Comparison of ENCODE assay signal across 24 cellular contexts in genomic region chr4:82692101-82692780, GRCh38.
DNase-seq lines count a peak whose midpoint lies in the region; ATAC-seq and TF ChIP-seq lines count a peak whose summit lies in the region.
"Had no signal": no experiment of that assay in that cellular context is flagged by ENCODE, and none has a peak within 500 bp of the region (broad histone marks: within the 10 kb centered on the region; RNA-seq: fewer than 3 reads in every experiment).

No MANE protein-coding gene starts in this region.

- H3K23ac ChIP-seq in neuronal stem cell (ENCODE audit: low read depth, low read length, poor library complexity) = peak overlapping the region; percentile 38

- no peak overlapping the region for H4K91ac ChIP-seq in neuronal stem cell (ENCODE audit: low read depth, low read length, poor library complexity)

- no peak overlapping the region for H3K14ac ChIP-seq in neuronal stem cell (ENCODE audit: low read length)

- H2BK5ac ChIP-seq in neuronal stem cell (ENCODE audit: low read length) = no peak overlapping the region

- H3K4me3 Mint-ChIP-seq in natural killer cell treated with Interleukin-12 subunit alpha and Interleukin-12 subunit beta and Interleukin-15 and Interleukin-18, amount 100 ng/mL, for 72 hours = no peak overlapping the region
- H3K4me3 Mint-ChIP-seq in natural killer cell = no peak overlapping the region
- H3K4me3 Mint-ChIP-seq: CD4-positive, CD25-positive, alpha-beta regulatory T cell; CD8-positive, alpha-beta T cell; GM23338; H9 had no signal

- H2BK120ac ChIP-seq in neuronal stem cell (ENCODE audit: low read depth, low read length) = no peak overlapping the region

- ATAC-seq in natural killer cell treated with Interleukin-12 subunit alpha and Interleukin-12 subunit beta and Interleukin-15 and Interleukin-18, amount 100 ng/mL, for 72 hours = peak; percentile 24 to 41
- ATAC-seq in natural killer cell (no peak), HG03108 (IDR thresholded peaks at IDR 0.05; ENCODE audit: unreplicated experiment) (no peak), HG02852 (IDR thresholded peaks at IDR 0.05; ENCODE audit: unreplicated experiment) (no peak)
- ATAC-seq: A549; CD8-positive, alpha-beta T cell; GM12878; GM23338; HCT116 had no signal

- no peak overlapping the region for H4K8ac ChIP-seq in neuronal stem cell (ENCODE audit: low read depth, low read length)

- H3K4ac ChIP-seq in neuronal stem cell (ENCODE audit: low read length) = no peak overlapping the region

- H3K4me1 ChIP-seq in BLaER1 treated with 17β-estradiol and CSF1 and Interleukin-3, amounts not matched to agents 10 nM and 100 nM = peaks cover 0 to 14% (median 11%) of the 10 kb centered on the region in 10 experiments; a peak in 16 of 20 replicates
- H3K4me1 ChIP-seq in neuronal stem cell (ENCODE audit: control insufficient read depth in 2 of 2, insufficient read depth in 1 of 2, low read depth in 1 of 2, low read length in 2 of 2) = no peaks in the 10 kb centered on the region
- peaks cover 10 to 15% of the 10 kb centered on the region in 2 donors for H3K4me1 ChIP-seq in thyroid gland
- H3K4me1 ChIP-seq: A549, BE2C had no signal

- H3K36me3 ChIP-seq in BLaER1 treated with 17β-estradiol and CSF1 and Interleukin-3, amounts not matched to agents 10 nM and 100 nM = peaks cover 0 to 5% (median 0%) of the 10 kb centered on the region in 11 experiments; a peak in 3 of 22 replicates
- H3K36me3 ChIP-seq in neuronal stem cell (replicated peaks in 1 of 2; ENCODE audit: control insufficient read depth in 2 of 2, insufficient read depth in 2 of 2, low read length in 2 of 2) (peaks cover 0 to 7% of the 10 kb centered on the region in 2 donors), thyroid gland (no peaks in the 10 kb centered on the region)
- H3K36me3 ChIP-seq: BE2C had no signal

- intact Hi-C loops in natural killer cell (cut with micrococcal nuclease) (no loop called here), thyroid gland (cut with DNase I) (no loop called here)

- H3K18ac ChIP-seq in neuronal stem cell (ENCODE audit: low read length) = no peak overlapping the region

- no peak overlapping the region for H2AFZ ChIP-seq in neuronal stem cell (ENCODE audit: low read length)
- H2AFZ ChIP-seq: GM23338 had no signal

- H3K4me3 ChIP-seq in BLaER1 treated with 17β-estradiol and CSF1 and Interleukin-3, amounts not matched to agents 10 nM and 100 nM = no peak overlapping the region
- H3K4me3 ChIP-seq in neuronal stem cell (ENCODE audit: low read length in 2 of 2) (no peak overlapping the region), thyroid gland (replicated peaks in 1 of 3) (no peak overlapping the region)
- H3K4me3 ChIP-seq: A549, GM12878, GM23338 had no signal

- no peaks in the 10 kb centered on the region for H3K9me3 ChIP-seq in BLaER1 treated with 17β-estradiol and CSF1 and Interleukin-3, amounts not matched to agents 10 nM and 100 nM (replicated peaks in 1 of 11)
- no peaks in the 10 kb centered on the region for H3K9me3 ChIP-seq in neuronal stem cell (replicated peaks in 1 of 2; ENCODE audit: control insufficient read depth in 2 of 2, insufficient read depth in 1 of 2, low read depth in 1 of 2, low read length in 2 of 2)
- no peaks in the 10 kb centered on the region for H3K9me3 ChIP-seq in thyroid gland
- H3K9me3 ChIP-seq: A549, BE2C had no signal

- no CpG with 5 or more reads among the region's 18 CpGs for WGBS in neuronal stem cell (ENCODE audit: extremely low coverage in 2 of 2, insufficient read length in 2 of 2, insufficient replicate concordance in 1 of 2), 2 donors
- 54 to 92% methylated on average over 7 to 8 of the region's 18 CpGs for WGBS in thyroid gland, 2 donors

- peak overlapping the region in 8 of 11 experiments; percentile 47 to 64 (median 60); a peak in 16 of 22 replicates for H3K4me2 ChIP-seq in BLaER1 treated with 17β-estradiol and CSF1 and Interleukin-3, amounts not matched to agents 10 nM and 100 nM
- H3K4me2 ChIP-seq in neuronal stem cell (ENCODE audit: insufficient read depth, low read length, poor library complexity, severe bottlenecking) = no peak overlapping the region
- H3K4me2 ChIP-seq: A549, GM23338 had no signal

- H3K27ac Mint-ChIP-seq in natural killer cell treated with Interleukin-12 subunit alpha and Interleukin-12 subunit beta and Interleukin-15 and Interleukin-18, amount 100 ng/mL, for 72 hours = no peak overlapping the region
- no peak overlapping the region for H3K27ac Mint-ChIP-seq in natural killer cell
- H3K27ac Mint-ChIP-seq: CD4-positive, CD25-positive, alpha-beta regulatory T cell; CD8-positive, alpha-beta T cell; GM23338; H9 had no signal

- H2BK12ac ChIP-seq in neuronal stem cell (ENCODE audit: low read length) = no peak overlapping the region

- no peak overlapping the region for H3K9ac ChIP-seq in BLaER1 treated with 17β-estradiol and CSF1 and Interleukin-3, amounts not matched to agents 10 nM and 100 nM
- H3K9ac ChIP-seq in neuronal stem cell (ENCODE audit: low read depth, low read length, poor library complexity) = no peak overlapping the region

- H3K4me1 Mint-ChIP-seq in natural killer cell treated with Interleukin-12 subunit alpha and Interleukin-12 subunit beta and Interleukin-15 and Interleukin-18, amount 100 ng/mL, for 72 hours (ENCODE audit: low read depth in 2 of 2) = no peaks in the 10 kb centered on the region
- H3K4me1 Mint-ChIP-seq in natural killer cell = no peaks in the 10 kb centered on the region

- no peaks in the 10 kb centered on the region for H4K20me1 ChIP-seq in BLaER1 treated with 17β-estradiol and CSF1 and Interleukin-3, amounts not matched to agents 10 nM and 100 nM

- no peak overlapping the region for H2BK15ac ChIP-seq in neuronal stem cell (ENCODE audit: low read length)

- no peaks in the 10 kb centered on the region for H3K36me3 Mint-ChIP-seq in natural killer cell treated with Interleukin-12 subunit alpha and Interleukin-12 subunit beta and Interleukin-15 and Interleukin-18, amount 100 ng/mL, for 72 hours
- no peaks in the 10 kb centered on the region for H3K36me3 Mint-ChIP-seq in natural killer cell
- H3K36me3 Mint-ChIP-seq: CD4-positive, CD25-positive, alpha-beta regulatory T cell; CD8-positive, alpha-beta T cell had no signal

- TF ChIP-seq POLR2A in thyroid gland (IDR thresholded peaks at IDR 0.05) = no peak

- no peak for DNase-seq in natural killer cell treated with Interleukin-12 subunit alpha and Interleukin-12 subunit beta and Interleukin-15 and Interleukin-18, amount 100 ng/mL, for 72 hours (ENCODE audit: low spot score)
- DNase-seq in natural killer cell (no peak), neuronal stem cell (ENCODE audit: low spot score) (no peak), thyroid gland (peak; percentile 76 to 87), COLO668 (lab: John Stamatoyannopoulos, UW; ENCODE audit: unreplicated experiment) (no peak)
- DNase-seq: 8988T; ACHN; AML-193; BE2C; CD4-positive, CD25-positive, alpha-beta regulatory T cell; CD8-positive, alpha-beta T cell; DMS 273 treated with DMSO at 0.1 percent for 48 hours; DMS79; EL; GDM1; H9 had no signal

- H3K27me3 ChIP-seq in BLaER1 treated with 17β-estradiol and CSF1 and Interleukin-3, amounts not matched to agents 10 nM and 100 nM = no peaks in the 10 kb centered on the region
- H3K27me3 ChIP-seq in neuronal stem cell (ENCODE audit: control insufficient read depth in 3 of 3, insufficient read depth in 3 of 3, low read depth in 1 of 3, low read length in 3 of 3) (no peaks in the 10 kb centered on the region), thyroid gland (no peaks in the 10 kb centered on the region)
- H3K27me3 ChIP-seq: BE2C had no signal

- H3K27me3 Mint-ChIP-seq in natural killer cell treated with Interleukin-12 subunit alpha and Interleukin-12 subunit beta and Interleukin-15 and Interleukin-18, amount 100 ng/mL, for 72 hours = no peaks in the 10 kb centered on the region
- no peaks in the 10 kb centered on the region for H3K27me3 Mint-ChIP-seq in natural killer cell (ENCODE audit: low read depth in 2 of 2)

- no peak overlapping the region for H3K27ac ChIP-seq in BLaER1 treated with 17β-estradiol and CSF1 and Interleukin-3, amounts not matched to agents 10 nM and 100 nM
- H3K27ac ChIP-seq in neuronal stem cell (replicated peaks; ENCODE audit: low read length) (no peak overlapping the region), thyroid gland (peak overlapping the region; percentile 13 to 58 (median 20))
- H3K27ac ChIP-seq: A549, C4-2B had no signal

- H3K9me3 Mint-ChIP-seq in natural killer cell treated with Interleukin-12 subunit alpha and Interleukin-12 subunit beta and Interleukin-15 and Interleukin-18, amount 100 ng/mL, for 72 hours = no peaks in the 10 kb centered on the region
- no peaks in the 10 kb centered on the region for H3K9me3 Mint-ChIP-seq in natural killer cell
- H3K9me3 Mint-ChIP-seq: CD8-positive, alpha-beta T cell; GM23338; H9 had no signal

- H2AK5ac ChIP-seq in neuronal stem cell (ENCODE audit: low read depth, low read length) = no peak overlapping the region

- no peaks in the 10 kb centered on the region for H3K79me1 ChIP-seq in neuronal stem cell (ENCODE audit: low read depth, low read length)

- TF ChIP-seq CTCF in natural killer cell (IDR thresholded peaks at IDR 0.05) (no peak), thyroid gland (IDR thresholded peaks at IDR 0.05) (no peak)

Comparison
In these comparisons a context has a peak if more than half of its experiments do, and no peak if none do; other contexts are left out.
1. ATAC-seq: peak in natural killer cell treated with Interleukin-12 subunit alpha and Interleukin-12 subunit beta and Interleukin-15 and Interleukin-18, amount 100 ng/mL, for 72 hours (2 of 2); none in natural killer cell (0 of 3), HG03108 (single experiment) and HG02852 (single experiment).
2. DNase-seq: peak in thyroid gland (2 of 2); none in natural killer cell treated with Interleukin-12 subunit alpha and Interleukin-12 subunit beta and Interleukin-15 and Interleukin-18, amount 100 ng/mL, for 72 hours (single experiment), natural killer cell (single experiment), neuronal stem cell (single experiment) and COLO668 (single experiment).
3. H3K27ac ChIP-seq: peak in thyroid gland (3 of 3); none in BLaER1 treated with 17β-estradiol and CSF1 and Interleukin-3, amounts not matched to agents 10 nM and 100 nM (0 of 11) and neuronal stem cell (single experiment).